In the genomic region with DNA sequence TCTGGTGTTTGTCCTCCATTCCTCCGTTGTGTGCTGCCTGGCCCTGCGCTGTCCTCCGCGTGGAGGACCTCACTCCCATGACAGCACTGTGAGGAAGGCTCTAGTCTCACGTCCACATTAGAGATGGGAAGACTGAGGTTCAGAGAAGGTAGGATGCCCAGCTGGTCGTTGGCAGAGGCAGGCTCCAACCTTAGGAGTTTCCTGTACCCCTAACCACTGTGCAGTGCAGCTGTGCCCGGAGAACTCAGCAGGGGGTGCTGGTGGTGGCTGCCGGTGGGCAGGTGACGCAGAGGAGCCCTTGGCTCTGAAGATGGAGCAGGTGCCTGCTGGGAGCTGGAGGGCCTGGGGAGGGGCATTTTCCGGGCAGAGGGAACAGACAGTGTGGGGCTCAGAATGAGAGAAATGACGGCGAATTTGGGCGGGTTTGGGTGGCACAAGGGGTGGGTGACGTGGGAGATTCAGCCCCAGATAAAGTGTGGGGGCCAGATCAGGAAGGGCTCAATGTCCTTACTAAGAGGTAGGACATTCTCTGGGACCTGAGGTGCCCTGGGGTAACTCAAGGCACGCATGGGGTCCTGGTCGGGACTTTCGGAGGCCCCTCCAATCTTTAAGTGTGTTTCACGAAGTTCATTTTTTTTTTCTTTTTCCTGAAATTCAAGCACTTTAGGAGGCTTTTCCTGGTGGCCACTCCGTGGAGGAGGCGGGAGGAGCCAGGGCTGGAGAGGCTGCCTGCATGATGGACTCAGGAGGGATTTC, we compare ENCODE assay signal across 14 cellular contexts.
"Had no signal": no experiment of that assay in that cellular context is flagged by ENCODE, and none has a peak within 500 bp of the region (broad histone marks: within the 10 kb centered on the region; RNA-seq: fewer than 3 reads in every experiment).

No MANE protein-coding gene starts in this region.

- H3K4me3 Mint-ChIP-seq: activated naive CD4-positive, alpha-beta T cell treated with anti-CD3 and anti-CD28 coated beads, Interleukin-2, amount 50 U/mL, for 24 hours; memory B cell; natural killer cell; stimulated activated naive CD8-positive, alpha-beta T cell treated with anti-CD3 and anti-CD28 coated beads, Interleukin-15, amount 100 ng/mL, for 72 hours had no signal

- H3K36me3 Mint-ChIP-seq: activated naive CD4-positive, alpha-beta T cell treated with anti-CD3 and anti-CD28 coated beads, Interleukin-2, amount 50 U/mL, for 24 hours; natural killer cell had no signal

- H3K9me3 ChIP-seq: adrenal gland, esophagus squamous epithelium, neutrophil, thoracic aorta had no signal

- H3K27me3 ChIP-seq: adrenal gland, cardiac muscle cell, neutrophil had no signal

- H3K27ac Mint-ChIP-seq: activated naive CD4-positive, alpha-beta T cell treated with anti-CD3 and anti-CD28 coated beads, Interleukin-2, amount 50 U/mL, for 24 hours; memory B cell; natural killer cell had no signal

- H3K27ac ChIP-seq: adrenal gland, cardiac muscle cell, esophagus squamous epithelium, neutrophil, thoracic aorta, VCaP had no signal

- H3K4me1 Mint-ChIP-seq: activated naive CD4-positive, alpha-beta T cell treated with anti-CD3 and anti-CD28 coated beads, Interleukin-2, amount 50 U/mL, for 24 hours; memory B cell; natural killer cell; stimulated activated naive CD8-positive, alpha-beta T cell treated with anti-CD3 and anti-CD28 coated beads, Interleukin-15, amount 100 ng/mL, for 72 hours had no signal

- H3K9me3 Mint-ChIP-seq: activated naive CD4-positive, alpha-beta T cell treated with anti-CD3 and anti-CD28 coated beads, Interleukin-2, amount 50 U/mL, for 24 hours; natural killer cell had no signal

- FAIRE-seq: colon had no signal

- H3K4me3 ChIP-seq: adrenal gland, cardiac muscle cell, esophagus squamous epithelium, thoracic aorta had no signal

- DNase-seq: activated effector memory CD4-positive, alpha-beta T cell treated with anti-CD3 and anti-CD28 coated beads, Interleukin-2, amount 50 U/mL, for 16 hours; esophagus squamous epithelium; hypothalamus; left ventricle myocardium superior; natural killer cell had no signal

- ATAC-seq: left ventricle myocardium superior; natural killer cell; stimulated activated naive CD8-positive, alpha-beta T cell treated with anti-CD3 and anti-CD28 coated beads, Interleukin-15, amount 100 ng/mL, for 72 hours had no signal

- H3K27me3 Mint-ChIP-seq: activated naive CD4-positive, alpha-beta T cell treated with anti-CD3 and anti-CD28 coated beads, Interleukin-2, amount 50 U/mL, for 24 hours had no signal

- H3K4me1 ChIP-seq: adrenal gland, esophagus squamous epithelium had no signal

- H3K36me3 ChIP-seq: adrenal gland, cardiac muscle cell, esophagus squamous epithelium, neutrophil, thoracic aorta had no signal
